In genomic region chr22:50329236-50329635, GRCh38 we compare ENCODE assay signal across 14 cellular contexts. TPM values are rescaled to one million over a fixed set of nuclear protein-coding genes. Genes with fewer than 3 reads are reported as not detected.
A peak's percentile ranks its signal among the peaks of the same experiment; 100 is the strongest.
DNase-seq lines count a peak whose midpoint lies in the region; ATAC-seq and TF ChIP-seq lines count a peak whose summit lies in the region.
"Had no signal": no experiment of that assay in that cellular context is flagged by ENCODE, and none has a peak within 500 bp of the region (broad histone marks: within the 10 kb centered on the region; RNA-seq: fewer than 3 reads in every experiment).

No MANE protein-coding gene starts in this region.

- H3K4me3 Mint-ChIP-seq in stimulated activated naive CD8-positive, alpha-beta T cell treated with anti-CD3 and anti-CD28 coated beads, Interleukin-15, amount 100 ng/mL, for 72 hours = no peak overlapping the region
- H3K4me3 Mint-ChIP-seq in stimulated activated naive B cell treated with anti-CD40 and anti-IgM and Interleukin-4, amounts not matched to agents 10 μg/mL and 1 μg/mL and 100 μg/mL, for 72 hours = no peak overlapping the region

- H3K4me3 ChIP-seq in PC-3 (ENCODE audit: low read length) (no peak overlapping the region), epithelial cell of proximal tubule (ENCODE audit: low read depth, low read length) (no peak overlapping the region)

- peaks cover 8% of the 10 kb centered on the region for H3F3A ChIP-seq in PC-3 (ENCODE audit: low read length, unreplicated experiment)

- CTCF ChIA-PET in PC-3 (lab: Charles Lee) = no interaction called here

- no peaks in the 10 kb centered on the region for H3K79me2 ChIP-seq in PC-3 (ENCODE audit: low read length)

- H2AFZ ChIP-seq in PC-3 (ENCODE audit: low read length) = no peak overlapping the region

- TF ChIP-seq CTCF in PC-3 (conservative IDR thresholded peaks at IDR 0.05; ENCODE audit: low read depth, low read length) (no peak), epithelial cell of proximal tubule (conservative IDR thresholded peaks at IDR 0.05; ENCODE audit: low read depth, low read length) (no peak)

- H3K27me3 Mint-ChIP-seq in stimulated activated naive CD8-positive, alpha-beta T cell treated with anti-CD3 and anti-CD28 coated beads, Interleukin-15, amount 100 ng/mL, for 72 hours = peaks cover 12% of the 10 kb centered on the region
- H3K27me3 Mint-ChIP-seq in stimulated activated naive B cell treated with anti-CD40 and anti-IgM and Interleukin-4, amounts not matched to agents 10 μg/mL and 1 μg/mL and 100 μg/mL, for 72 hours = peaks cover 10 to 12% of the 10 kb centered on the region in 2 donors

- H3K9me3 Mint-ChIP-seq in stimulated activated naive CD8-positive, alpha-beta T cell treated with anti-CD3 and anti-CD28 coated beads, Interleukin-15, amount 100 ng/mL, for 72 hours = no peaks in the 10 kb centered on the region
- no peaks in the 10 kb centered on the region for H3K9me3 Mint-ChIP-seq in stimulated activated naive B cell treated with anti-CD40 and anti-IgM and Interleukin-4, amounts not matched to agents 10 μg/mL and 1 μg/mL and 100 μg/mL, for 72 hours

- H3K4me1 ChIP-seq in PC-3 (ENCODE audit: insufficient read depth, low read length) = peaks cover 17% of the 10 kb centered on the region

- no peak overlapping the region for H3K9ac ChIP-seq in PC-3 (ENCODE audit: low read length)

- no TSS peak for BruUV-seq in PC-3 (replicated peaks; lab: Mats Ljungman, UMichigan)

- POLR2A ChIA-PET in PC-3 (lab: Charles Lee; ENCODE audit: unreplicated experiment) = no interaction called here

- no peaks in the 10 kb centered on the region for H3K9me2 ChIP-seq in PC-3 (replicated peaks; ENCODE audit: low read length)

- H3K4me2 ChIP-seq in PC-3 (ENCODE audit: low read length) = no peak overlapping the region

- intact Hi-C loops in PC-3 (cut with micrococcal nuclease) = no loop called here

- no peaks in the 10 kb centered on the region for H3K9me3 ChIP-seq in PC-3 (ENCODE audit: low read length)

- H4K20me1 ChIP-seq in PC-3 (ENCODE audit: low read length) = no peaks in the 10 kb centered on the region

- no peak overlapping the region for H3K27ac Mint-ChIP-seq in stimulated activated naive CD8-positive, alpha-beta T cell treated with anti-CD3 and anti-CD28 coated beads, Interleukin-15, amount 100 ng/mL, for 72 hours
- no peak overlapping the region for H3K27ac Mint-ChIP-seq in stimulated activated naive B cell treated with anti-CD40 and anti-IgM and Interleukin-4, amounts not matched to agents 10 μg/mL and 1 μg/mL and 100 μg/mL, for 72 hours

- H3K36me3 ChIP-seq in PC-3 (ENCODE audit: low read depth, low read length) = no peaks in the 10 kb centered on the region

- ATAC-seq in PC-3 (no peak), HG03469 (IDR thresholded peaks at IDR 0.05; ENCODE audit: unreplicated experiment) (no peak), HG03354 (IDR thresholded peaks at IDR 0.05; ENCODE audit: poor library complexity, severe bottlenecking, unreplicated experiment) (no peak)
- peak; percentile 18 for ATAC-seq in stimulated activated naive CD8-positive, alpha-beta T cell treated with anti-CD3 and anti-CD28 coated beads, Interleukin-15, amount 100 ng/mL, for 72 hours
- no peak for ATAC-seq in stimulated activated naive B cell treated with anti-CD40 and anti-IgM and Interleukin-4, amounts not matched to agents 10 μg/mL and 1 μg/mL and 100 μg/mL, for 72 hours (replicated peaks)
- ATAC-seq: Right ventricle myocardium inferior had no signal

- no peaks in the 10 kb centered on the region for H3K36me3 Mint-ChIP-seq in stimulated activated naive B cell treated with anti-CD40 and anti-IgM and Interleukin-4, amounts not matched to agents 10 μg/mL and 1 μg/mL and 100 μg/mL, for 72 hours

- H3K27me3 ChIP-seq in PC-3 (ENCODE audit: low read length) = no peaks in the 10 kb centered on the region

- H3K4me1 Mint-ChIP-seq in stimulated activated naive CD8-positive, alpha-beta T cell treated with anti-CD3 and anti-CD28 coated beads, Interleukin-15, amount 100 ng/mL, for 72 hours = peaks cover 20% of the 10 kb centered on the region
- H3K4me1 Mint-ChIP-seq in stimulated activated naive B cell treated with anti-CD40 and anti-IgM and Interleukin-4, amounts not matched to agents 10 μg/mL and 1 μg/mL and 100 μg/mL, for 72 hours = peaks cover 11 to 21% of the 10 kb centered on the region in 2 donors

- DNase-seq in stimulated activated CD4-positive, alpha-beta T cell treated with anti-CD3 and anti-CD28 coated beads, Interleukin-15, amount 100 ng/mL, for 24 hours = peak; percentile 32
- no peak for DNase-seq in stimulated activated CD4-positive, alpha-beta T cell treated with anti-CD3 and anti-CD28 coated beads, Interleukin-4, amount 100 ng/mL, for 1 hour
- DNase-seq in PC-3 = peak; percentile 13
- peak; percentile 36 for DNase-seq in epithelial cell of proximal tubule (ENCODE audit: low read depth)
- DNase-seq in stimulated activated naive CD8-positive, alpha-beta T cell treated with anti-CD3 and anti-CD28 coated beads, Interleukin-15, amount 100 ng/mL, for 72 hours = no peak
- DNase-seq in stimulated activated naive B cell treated with anti-CD40 and anti-IgM and Interleukin-4, amounts not matched to agents 10 μg/mL and 1 μg/mL and 100 μg/mL, for 72 hours = no peak
- DNase-seq: activated CD4-positive, alpha-beta T cell treated with anti-CD3 and anti-CD28 coated beads, Interleukin-2, amount 50 U/mL, for 48 hours; activated effector memory CD4-positive, alpha-beta T cell treated with anti-CD3 and anti-CD28 coated beads, Interleukin-2, amount 50 U/mL, for 16 hours; DMS153; effector CD4-positive, alpha-beta T cell; small intestine had no signal

- H3K27ac ChIP-seq in PC-3 (ENCODE audit: low read length) = no peak overlapping the region

RNA-seq across cellular contexts. Expression of gene DENND6B, which starts 2.4 kb away (rescaled TPM):
- total RNA-seq in PC-3 (2014; rRNA removed) = 1.1 and 1.7 TPM in 2 replicates
- 1.2 and 4.4 TPM in 2 replicates for total RNA-seq in epithelial cell of proximal tubule

RNA-seq across cellular contexts. Expression of gene PPP6R2, which starts 13.9 kb away (rescaled TPM):
- total RNA-seq in PC-3 (2014; rRNA removed) (46.2 and 54.0 TPM in 2 replicates), epithelial cell of proximal tubule (35.7 and 49.3 TPM in 2 replicates)

RNA-seq across cellular contexts. Expression of gene PLXNB2, which starts 21.8 kb away (rescaled TPM):
- total RNA-seq in PC-3 (2014; rRNA removed) (68.2 and 82.9 TPM in 2 replicates), epithelial cell of proximal tubule (113 and 177 TPM in 2 replicates)

RNA-seq across cellular contexts. Expression of gene MAPK11, which starts 59.1 kb away (rescaled TPM):
- total RNA-seq in PC-3 (2014; rRNA removed) = 7.0 and 7.6 TPM in 2 replicates
- 5.4 and 8.4 TPM in 2 replicates for total RNA-seq in epithelial cell of proximal tubule

Comparison
In these comparisons a context has a peak if more than half of its experiments do, and no peak if none do; other contexts are left out.
1. DNase-seq: peak in stimulated activated CD4-positive, alpha-beta T cell treated with anti-CD3 and anti-CD28 coated beads, Interleukin-15, amount 100 ng/mL, for 24 hours (single experiment), PC-3 (single experiment) and epithelial cell of proximal tubule (single experiment); none in stimulated activated CD4-positive, alpha-beta T cell treated with anti-CD3 and anti-CD28 coated beads, Interleukin-4, amount 100 ng/mL, for 1 hour (single experiment), stimulated activated naive CD8-positive, alpha-beta T cell treated with anti-CD3 and anti-CD28 coated beads, Interleukin-15, amount 100 ng/mL, for 72 hours (0 of 2) and stimulated activated naive B cell treated with anti-CD40 and anti-IgM and Interleukin-4, amounts not matched to agents 10 μg/mL and 1 μg/mL and 100 μg/mL, for 72 hours (single experiment).